1 cellular context compared by ENCODE assay signal in genomic region chr1:42847111-42847580, GRCh38.
TF ChIP-seq lines count a peak whose summit lies in the region.

No MANE protein-coding gene starts in this region.

TF ChIP-seq in GM12878, 131 proteins besides CTCF, POLR2A, EP300 and RAD21:
- TF ChIP-seq HDGF (IDR thresholded peaks at IDR 0.05) (peak; percentile 38; the same call in 1 of the 2 replicates), ATF3 (IDR thresholded peaks at IDR 0.05; ENCODE audit: borderline replicate concordance, extremely low read depth, low read depth, low read length) (no peak)
